In genomic region chr11:123238297-123238696, GRCh38 we compare ENCODE assay signal across 15 cellular contexts. TPM values are rescaled to one million over a fixed set of nuclear protein-coding genes. Genes with fewer than 3 reads are reported as not detected.
DNase-seq lines count a peak whose midpoint lies in the region; ATAC-seq and TF ChIP-seq lines count a peak whose summit lies in the region.
"Had no signal": no experiment of that assay in that cellular context is flagged by ENCODE, and none has a peak within 500 bp of the region (broad histone marks: within the 10 kb centered on the region; RNA-seq: fewer than 3 reads in every experiment).

No MANE protein-coding gene starts in this region.

- H3K27ac ChIP-seq in subcutaneous abdominal adipose tissue (ENCODE audit: low read depth, low read length): peak overlapping the region; percentile 89
- H3K27ac ChIP-seq: parathyroid adenoma had no signal

- TF ChIP-seq CTCF in cardiac fibroblast (IDR thresholded peaks at IDR 0.05; ENCODE audit: low read depth, low read length): no peak

- peaks cover 0 to 34% (median 23%) of the 10 kb centered on the region in 5 donors for H3K4me1 ChIP-seq in subcutaneous abdominal adipose tissue (ENCODE audit: control insufficient read depth in 5 of 5, insufficient read depth in 5 of 5, low read length in 5 of 5)
- H3K4me1 ChIP-seq: parathyroid adenoma had no signal

- no peaks in the 10 kb centered on the region for H3K9me3 ChIP-seq in subcutaneous abdominal adipose tissue (ENCODE audit: control insufficient read depth in 5 of 5, low read length in 5 of 5)

- ATAC-seq in HG02588 (IDR thresholded peaks at IDR 0.05; ENCODE audit: unreplicated experiment): no peak
- ATAC-seq in GM19467 (IDR thresholded peaks at IDR 0.05; ENCODE audit: unreplicated experiment): no peak
- ATAC-seq: HCT116; stimulated activated naive B cell treated with anti-CD40 and anti-IgM and Interleukin-4, amounts not matched to agents 10 μg/mL and 1 μg/mL and 100 μg/mL, for 72 hours had no signal

- H3K36me3 ChIP-seq in subcutaneous abdominal adipose tissue (ENCODE audit: control insufficient read depth in 5 of 5, insufficient read depth in 5 of 5, low read length in 5 of 5): no peaks in the 10 kb centered on the region

- H3K9ac ChIP-seq in subcutaneous abdominal adipose tissue (ENCODE audit: low read length in 5 of 5): no peak overlapping the region
- H3K9ac ChIP-seq: parathyroid adenoma had no signal

- DNase-seq in HT1080 (ENCODE audit: low read depth): peak; percentile 35
- DNase-seq in cardiac fibroblast (ENCODE audit: low read depth in 2 of 2): peak; percentile 43 to 96
- DNase-seq in iris pigment epithelial cell (ENCODE audit: low read depth): peak; percentile 59
- DNase-seq in activated T-cell treated with anti-CD3 and anti-CD28 coated beads, Interleukin-2, amount 50 U/mL, for 48 hours: no peak
- no peak for DNase-seq in SHP77 treated with DMSO at 0.1 percent for 48 hours (lab: John Stamatoyannopoulos, UW)
- DNase-seq: CD4-positive, CD25-positive, alpha-beta regulatory T cell; endodermal cell; NCI-H1417; stimulated activated CD4-positive, alpha-beta T cell treated with anti-CD3 and anti-CD28 coated beads, Interleukin-2, amount 100 ng/mL, for 48 hours; stimulated activated naive B cell treated with anti-CD40 and anti-IgM and Interleukin-4, amounts not matched to agents 10 μg/mL and 1 μg/mL and 100 μg/mL, for 72 hours had no signal

- H3K4me3 ChIP-seq in cardiac fibroblast (replicated peaks in 1 of 2; ENCODE audit: low read depth in 2 of 2, low read length in 2 of 2) (no peak overlapping the region), subcutaneous abdominal adipose tissue (ENCODE audit: low read depth in 1 of 5, low read length in 5 of 5) (no peak overlapping the region)

- H3K27me3 ChIP-seq in subcutaneous abdominal adipose tissue (ENCODE audit: control insufficient read depth in 5 of 5, insufficient read depth in 4 of 5, low read length in 5 of 5): no peaks in the 10 kb centered on the region

RNA-seq across cellular contexts. Expression of gene CLMP, which starts 43.2 kb away (rescaled TPM):
- total RNA-seq in HT1080 (2014; rRNA removed; shearing (Covaris generic)): 16.6 and 17.7 TPM in 2 replicates
- polyA plus RNA-seq in HT1080 (2015; cell fraction: cytosol; rRNA removed): 52.8 and 53.8 TPM in 2 replicates
- 42.1 and 45.2 TPM in 2 replicates for polyA plus RNA-seq in HT1080 (2015; cell fraction: nucleus; rRNA removed)

Comparison
In these comparisons a context has a peak if more than half of its experiments do, and no peak if none do; other contexts are left out.
1. DNase-seq: peak in HT1080 (single experiment), cardiac fibroblast (2 of 2) and iris pigment epithelial cell (single experiment); none in activated T-cell treated with anti-CD3 and anti-CD28 coated beads, Interleukin-2, amount 50 U/mL, for 48 hours (0 of 2) and SHP77 treated with DMSO at 0.1 percent for 48 hours (single experiment).